ENCODE assay signal across 1 cellular context in the genomic region with DNA sequence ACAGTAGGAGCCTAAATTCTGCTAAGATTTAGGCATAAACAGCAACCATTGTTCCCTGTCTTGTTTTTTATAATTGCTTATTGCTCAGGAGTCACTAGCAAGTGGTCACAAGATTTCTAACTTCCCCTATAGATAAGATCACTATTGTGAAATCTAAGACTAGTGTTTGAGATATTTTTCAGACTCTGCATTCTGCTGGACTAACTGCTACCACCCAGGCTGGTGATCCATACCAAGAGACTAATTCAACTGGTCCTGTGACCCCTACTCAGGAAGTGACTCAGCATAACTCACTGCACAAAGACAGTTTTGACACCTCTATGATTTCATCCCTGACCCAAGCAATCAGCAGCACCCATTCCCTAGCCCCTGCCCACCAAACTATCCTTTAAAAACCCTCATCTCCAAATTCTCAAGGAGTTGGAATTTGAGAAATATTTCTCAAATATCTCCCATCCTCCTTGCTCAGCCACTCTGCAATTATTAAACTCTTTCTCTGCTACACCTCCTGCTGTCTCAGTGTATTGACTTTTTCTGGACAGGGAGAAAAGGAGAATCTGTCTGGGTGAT.
TF ChIP-seq lines count a peak whose summit lies in the region.

No MANE protein-coding gene starts in this region.

TF ChIP-seq in GM23338, 12 proteins besides CTCF, POLR2A, EP300 and RAD21 (continued from another document):
- TF ChIP-seq, protein P1, sequence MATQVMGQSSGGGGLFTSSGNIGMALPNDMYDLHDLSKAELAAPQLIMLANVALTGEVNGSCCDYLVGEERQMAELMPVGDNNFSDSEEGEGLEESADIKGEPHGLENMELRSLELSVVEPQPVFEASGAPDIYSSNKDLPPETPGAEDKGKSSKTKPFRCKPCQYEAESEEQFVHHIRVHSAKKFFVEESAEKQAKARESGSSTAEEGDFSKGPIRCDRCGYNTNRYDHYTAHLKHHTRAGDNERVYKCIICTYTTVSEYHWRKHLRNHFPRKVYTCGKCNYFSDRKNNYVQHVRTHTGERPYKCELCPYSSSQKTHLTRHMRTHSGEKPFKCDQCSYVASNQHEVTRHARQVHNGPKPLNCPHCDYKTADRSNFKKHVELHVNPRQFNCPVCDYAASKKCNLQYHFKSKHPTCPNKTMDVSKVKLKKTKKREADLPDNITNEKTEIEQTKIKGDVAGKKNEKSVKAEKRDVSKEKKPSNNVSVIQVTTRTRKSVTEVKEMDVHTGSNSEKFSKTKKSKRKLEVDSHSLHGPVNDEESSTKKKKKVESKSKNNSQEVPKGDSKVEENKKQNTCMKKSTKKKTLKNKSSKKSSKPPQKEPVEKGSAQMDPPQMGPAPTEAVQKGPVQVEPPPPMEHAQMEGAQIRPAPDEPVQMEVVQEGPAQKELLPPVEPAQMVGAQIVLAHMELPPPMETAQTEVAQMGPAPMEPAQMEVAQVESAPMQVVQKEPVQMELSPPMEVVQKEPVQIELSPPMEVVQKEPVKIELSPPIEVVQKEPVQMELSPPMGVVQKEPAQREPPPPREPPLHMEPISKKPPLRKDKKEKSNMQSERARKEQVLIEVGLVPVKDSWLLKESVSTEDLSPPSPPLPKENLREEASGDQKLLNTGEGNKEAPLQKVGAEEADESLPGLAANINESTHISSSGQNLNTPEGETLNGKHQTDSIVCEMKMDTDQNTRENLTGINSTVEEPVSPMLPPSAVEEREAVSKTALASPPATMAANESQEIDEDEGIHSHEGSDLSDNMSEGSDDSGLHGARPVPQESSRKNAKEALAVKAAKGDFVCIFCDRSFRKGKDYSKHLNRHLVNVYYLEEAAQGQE (IDR thresholded peaks at IDR 0.05; ENCODE audit: unreplicated experiment), result no peak
- TF ChIP-seq JUNB (IDR thresholded peaks at IDR 0.05; ENCODE audit: unreplicated experiment) (no peak), EZH2 (IDR thresholded peaks at IDR 0.05; ENCODE audit: low read depth, unreplicated experiment) (no peak), ZNF114 (CRISPR knock-in tag; IDR thresholded peaks at IDR 0.05) (no peak), STAT1 (IDR thresholded peaks at IDR 0.05; ENCODE audit: unreplicated experiment) (no peak), POLR2AphosphoS5 (IDR thresholded peaks at IDR 0.05; ENCODE audit: low read depth) (no peak)
- TF ChIP-seq, protein P2, sequence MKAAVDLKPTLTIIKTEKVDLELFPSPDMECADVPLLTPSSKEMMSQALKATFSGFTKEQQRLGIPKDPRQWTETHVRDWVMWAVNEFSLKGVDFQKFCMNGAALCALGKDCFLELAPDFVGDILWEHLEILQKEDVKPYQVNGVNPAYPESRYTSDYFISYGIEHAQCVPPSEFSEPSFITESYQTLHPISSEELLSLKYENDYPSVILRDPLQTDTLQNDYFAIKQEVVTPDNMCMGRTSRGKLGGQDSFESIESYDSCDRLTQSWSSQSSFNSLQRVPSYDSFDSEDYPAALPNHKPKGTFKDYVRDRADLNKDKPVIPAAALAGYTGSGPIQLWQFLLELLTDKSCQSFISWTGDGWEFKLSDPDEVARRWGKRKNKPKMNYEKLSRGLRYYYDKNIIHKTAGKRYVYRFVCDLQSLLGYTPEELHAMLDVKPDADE (IDR thresholded peaks at IDR 0.05), result no peak
